9 cellular contexts compared by ENCODE assay signal in the genomic region with DNA sequence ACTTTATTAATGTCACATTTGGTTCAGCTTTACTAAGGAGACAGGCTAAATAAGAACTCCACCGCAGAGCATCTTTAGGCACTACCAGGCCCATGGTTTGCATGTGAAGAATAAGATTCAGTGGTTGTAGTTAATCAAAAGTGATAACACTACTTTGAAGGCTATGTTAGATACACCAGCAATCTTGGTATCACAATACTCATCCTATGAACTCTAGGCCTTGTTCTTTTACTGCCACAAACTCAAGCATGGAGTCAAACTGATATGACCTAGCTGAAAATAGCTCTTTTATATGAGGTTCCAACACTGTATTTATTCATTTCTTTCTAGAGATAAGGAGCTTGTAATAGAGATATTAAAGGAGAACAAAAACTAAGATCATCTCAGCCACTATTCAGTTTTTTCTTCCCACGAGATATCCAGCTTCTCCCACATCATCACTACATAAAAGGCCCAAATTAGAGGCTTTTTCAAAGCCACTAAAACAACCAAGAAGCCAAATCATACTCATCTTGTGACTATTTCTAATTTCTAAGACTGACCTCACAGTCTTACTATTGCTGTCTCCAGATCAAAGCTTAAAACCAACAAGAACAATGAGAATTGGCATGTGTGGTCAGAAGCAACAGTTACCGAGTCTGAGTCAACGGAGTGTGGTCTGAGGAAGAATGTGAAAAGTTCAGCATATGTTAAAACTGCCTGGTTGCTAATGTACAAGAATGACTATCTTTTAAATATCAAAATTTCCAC. TPM values are rescaled to one million over a fixed set of nuclear protein-coding genes. Genes with fewer than 3 reads are reported as not detected.
DNase-seq lines count a peak whose midpoint lies in the region; ATAC-seq and TF ChIP-seq lines count a peak whose summit lies in the region.
"Had no signal": no experiment of that assay in that cellular context is flagged by ENCODE, and none has a peak within 500 bp of the region (broad histone marks: within the 10 kb centered on the region; RNA-seq: fewer than 3 reads in every experiment).

No MANE protein-coding gene starts in this region.

- H3K36me3 Mint-ChIP-seq in activated CD4-positive, alpha-beta T cell treated with anti-CD3 and anti-CD28 coated beads, Interleukin-2, amount 10 ng/mL, durations not matched to agents 7 days and 5 days (ENCODE audit: low read depth): no peaks in the 10 kb centered on the region

- CTCF ChIA-PET in activated CD4-positive, alpha-beta T cell treated with anti-CD3 and anti-CD28 coated beads, Interleukin-2, amount 10 ng/mL, durations not matched to agents 7 days and 5 days (lab: Charles Lee): interaction anchor here (0.5 kb wide), 1 partner anchor 344 kb away, joined by 3 read pairs; no protein-coding TSS in a partner anchor

- H3K27ac Mint-ChIP-seq in activated CD4-positive, alpha-beta T cell treated with anti-CD3 and anti-CD28 coated beads, Interleukin-2, amount 10 ng/mL, durations not matched to agents 7 days and 5 days: no peak overlapping the region

- H3K4me3 ChIP-seq in GM12865 (ENCODE audit: low read depth, low read length): no peak overlapping the region

- H3K4me1 Mint-ChIP-seq in activated CD4-positive, alpha-beta T cell treated with anti-CD3 and anti-CD28 coated beads, Interleukin-2, amount 10 ng/mL, durations not matched to agents 7 days and 5 days: no peaks in the 10 kb centered on the region
- H3K4me1 Mint-ChIP-seq: central memory CD8-positive, alpha-beta T cell had no signal

- no peak overlapping the region for H3K4me3 Mint-ChIP-seq in activated CD4-positive, alpha-beta T cell treated with anti-CD3 and anti-CD28 coated beads, Interleukin-2, amount 10 ng/mL, durations not matched to agents 7 days and 5 days
- H3K4me3 Mint-ChIP-seq: central memory CD8-positive, alpha-beta T cell had no signal

- no peak for ATAC-seq in omental fat pad (ENCODE audit: low FRiP score)

- no peaks in the 10 kb centered on the region for H3K27me3 Mint-ChIP-seq in activated CD4-positive, alpha-beta T cell treated with anti-CD3 and anti-CD28 coated beads, Interleukin-2, amount 10 ng/mL, durations not matched to agents 7 days and 5 days
- H3K27me3 Mint-ChIP-seq: central memory CD8-positive, alpha-beta T cell had no signal

- DNase-seq in GM12865 (ENCODE audit: low read depth) (peak; percentile 85), HCEC 1CT (peak; percentile 97), LoVo (ENCODE audit: low spot score) (peak; percentile 16), foreskin melanocyte (peak; percentile 98), omental fat pad (ENCODE audit: low spot score) (no peak), C1 segment of cervical spinal cord (lab: John Stamatoyannopoulos, UW) (no peak)
- no peak for DNase-seq in activated CD4-positive, alpha-beta T cell treated with anti-CD3 and anti-CD28 coated beads, Interleukin-2, amount 10 ng/mL, durations not matched to agents 7 days and 5 days
- DNase-seq in stimulated activated CD8-positive, alpha-beta memory T cell treated with anti-CD3 and anti-CD28 coated beads, Interleukin-4, amount 100 ng/mL, for 48 hours: no peak

- POLR2A ChIA-PET in activated CD4-positive, alpha-beta T cell treated with anti-CD3 and anti-CD28 coated beads, Interleukin-2, amount 10 ng/mL, durations not matched to agents 7 days and 5 days (lab: Charles Lee): interaction anchor here (0.6 kb wide), 1 partner anchor 21 kb away, joined by 3 read pairs; no protein-coding TSS in a partner anchor

- TF ChIP-seq CTCF in GM12865 (IDR thresholded peaks at IDR 0.05; ENCODE audit: insufficient read depth, low read depth, low read length, missing control alignments): no peak
- no peak for TF ChIP-seq CTCF in omental fat pad (IDR thresholded peaks at IDR 0.05)

- peaks cover 3% of the 10 kb centered on the region for H3K9me3 Mint-ChIP-seq in activated CD4-positive, alpha-beta T cell treated with anti-CD3 and anti-CD28 coated beads, Interleukin-2, amount 10 ng/mL, durations not matched to agents 7 days and 5 days

RNA-seq across cellular contexts. Expression of a gene that starts 25.1 kb away (rescaled TPM):
- total RNA-seq in activated CD4-positive, alpha-beta T cell treated with anti-CD3 and anti-CD28 coated beads, Interleukin-2, amount 10 ng/mL, durations not matched to agents 7 days and 5 days: not detected
- total RNA-seq in omental fat pad: 10 to 100 TPM in 1 of 4 donors, 1 to 10 TPM in 3; 2.8 to 26.6 (median 5.1) TPM

Comparison
In these comparisons a context has a peak if more than half of its experiments do, and no peak if none do; other contexts are left out.
1. DNase-seq: peak in GM12865 (single experiment), HCEC 1CT (single experiment), LoVo (single experiment) and foreskin melanocyte (single experiment); none in activated CD4-positive, alpha-beta T cell treated with anti-CD3 and anti-CD28 coated beads, Interleukin-2, amount 10 ng/mL, durations not matched to agents 7 days and 5 days (single experiment), stimulated activated CD8-positive, alpha-beta memory T cell treated with anti-CD3 and anti-CD28 coated beads, Interleukin-4, amount 100 ng/mL, for 48 hours (single experiment), omental fat pad (single experiment) and C1 segment of cervical spinal cord (0 of 14).